ENCODE assay signal across 1 cellular context in the genomic region with DNA sequence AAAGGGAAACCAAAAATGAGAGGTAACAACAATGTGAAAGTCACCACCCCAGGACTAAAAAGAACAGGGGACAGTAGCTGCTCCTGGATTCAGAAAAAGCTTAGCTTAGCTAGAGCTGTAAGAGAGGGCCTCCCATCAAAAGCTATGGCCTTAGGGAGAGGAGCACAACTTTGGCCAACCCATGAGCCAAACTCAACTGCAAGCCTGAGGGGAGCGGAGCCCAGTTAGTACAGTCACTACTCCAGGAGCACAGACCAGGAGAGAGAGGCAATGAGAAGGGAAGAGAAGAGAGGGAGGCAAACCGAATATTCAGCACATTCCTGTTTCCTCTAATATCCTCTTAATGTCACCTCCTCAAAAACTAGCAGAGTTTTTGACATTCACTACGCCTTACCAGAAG.
TF ChIP-seq lines count a peak whose summit lies in the region.

No MANE protein-coding gene starts in this region.

TF ChIP-seq in WTC11, 78 proteins besides CTCF, POLR2A, EP300 and RAD21 (continued from another document):
- TF ChIP-seq, protein P1, sequence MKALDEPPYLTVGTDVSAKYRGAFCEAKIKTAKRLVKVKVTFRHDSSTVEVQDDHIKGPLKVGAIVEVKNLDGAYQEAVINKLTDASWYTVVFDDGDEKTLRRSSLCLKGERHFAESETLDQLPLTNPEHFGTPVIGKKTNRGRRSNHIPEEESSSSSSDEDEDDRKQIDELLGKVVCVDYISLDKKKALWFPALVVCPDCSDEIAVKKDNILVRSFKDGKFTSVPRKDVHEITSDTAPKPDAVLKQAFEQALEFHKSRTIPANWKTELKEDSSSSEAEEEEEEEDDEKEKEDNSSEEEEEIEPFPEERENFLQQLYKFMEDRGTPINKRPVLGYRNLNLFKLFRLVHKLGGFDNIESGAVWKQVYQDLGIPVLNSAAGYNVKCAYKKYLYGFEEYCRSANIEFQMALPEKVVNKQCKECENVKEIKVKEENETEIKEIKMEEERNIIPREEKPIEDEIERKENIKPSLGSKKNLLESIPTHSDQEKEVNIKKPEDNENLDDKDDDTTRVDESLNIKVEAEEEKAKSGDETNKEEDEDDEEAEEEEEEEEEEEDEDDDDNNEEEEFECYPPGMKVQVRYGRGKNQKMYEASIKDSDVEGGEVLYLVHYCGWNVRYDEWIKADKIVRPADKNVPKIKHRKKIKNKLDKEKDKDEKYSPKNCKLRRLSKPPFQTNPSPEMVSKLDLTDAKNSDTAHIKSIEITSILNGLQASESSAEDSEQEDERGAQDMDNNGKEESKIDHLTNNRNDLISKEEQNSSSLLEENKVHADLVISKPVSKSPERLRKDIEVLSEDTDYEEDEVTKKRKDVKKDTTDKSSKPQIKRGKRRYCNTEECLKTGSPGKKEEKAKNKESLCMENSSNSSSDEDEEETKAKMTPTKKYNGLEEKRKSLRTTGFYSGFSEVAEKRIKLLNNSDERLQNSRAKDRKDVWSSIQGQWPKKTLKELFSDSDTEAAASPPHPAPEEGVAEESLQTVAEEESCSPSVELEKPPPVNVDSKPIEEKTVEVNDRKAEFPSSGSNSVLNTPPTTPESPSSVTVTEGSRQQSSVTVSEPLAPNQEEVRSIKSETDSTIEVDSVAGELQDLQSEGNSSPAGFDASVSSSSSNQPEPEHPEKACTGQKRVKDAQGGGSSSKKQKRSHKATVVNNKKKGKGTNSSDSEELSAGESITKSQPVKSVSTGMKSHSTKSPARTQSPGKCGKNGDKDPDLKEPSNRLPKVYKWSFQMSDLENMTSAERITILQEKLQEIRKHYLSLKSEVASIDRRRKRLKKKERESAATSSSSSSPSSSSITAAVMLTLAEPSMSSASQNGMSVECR (CRISPR knock-in tag; IDR thresholded peaks at IDR 0.05; ENCODE audit: borderline replicate concordance), result no peak
- TF ChIP-seq, protein P2, sequence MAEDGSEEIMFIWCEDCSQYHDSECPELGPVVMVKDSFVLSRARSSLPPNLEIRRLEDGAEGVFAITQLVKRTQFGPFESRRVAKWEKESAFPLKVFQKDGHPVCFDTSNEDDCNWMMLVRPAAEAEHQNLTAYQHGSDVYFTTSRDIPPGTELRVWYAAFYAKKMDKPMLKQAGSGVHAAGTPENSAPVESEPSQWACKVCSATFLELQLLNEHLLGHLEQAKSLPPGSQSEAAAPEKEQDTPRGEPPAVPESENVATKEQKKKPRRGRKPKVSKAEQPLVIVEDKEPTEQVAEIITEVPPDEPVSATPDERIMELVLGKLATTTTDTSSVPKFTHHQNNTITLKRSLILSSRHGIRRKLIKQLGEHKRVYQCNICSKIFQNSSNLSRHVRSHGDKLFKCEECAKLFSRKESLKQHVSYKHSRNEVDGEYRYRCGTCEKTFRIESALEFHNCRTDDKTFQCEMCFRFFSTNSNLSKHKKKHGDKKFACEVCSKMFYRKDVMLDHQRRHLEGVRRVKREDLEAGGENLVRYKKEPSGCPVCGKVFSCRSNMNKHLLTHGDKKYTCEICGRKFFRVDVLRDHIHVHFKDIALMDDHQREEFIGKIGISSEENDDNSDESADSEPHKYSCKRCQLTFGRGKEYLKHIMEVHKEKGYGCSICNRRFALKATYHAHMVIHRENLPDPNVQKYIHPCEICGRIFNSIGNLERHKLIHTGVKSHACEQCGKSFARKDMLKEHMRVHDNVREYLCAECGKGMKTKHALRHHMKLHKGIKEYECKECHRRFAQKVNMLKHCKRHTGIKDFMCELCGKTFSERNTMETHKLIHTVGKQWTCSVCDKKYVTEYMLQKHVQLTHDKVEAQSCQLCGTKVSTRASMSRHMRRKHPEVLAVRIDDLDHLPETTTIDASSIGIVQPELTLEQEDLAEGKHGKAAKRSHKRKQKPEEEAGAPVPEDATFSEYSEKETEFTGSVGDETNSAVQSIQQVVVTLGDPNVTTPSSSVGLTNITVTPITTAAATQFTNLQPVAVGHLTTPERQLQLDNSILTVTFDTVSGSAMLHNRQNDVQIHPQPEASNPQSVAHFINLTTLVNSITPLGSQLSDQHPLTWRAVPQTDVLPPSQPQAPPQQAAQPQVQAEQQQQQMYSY (CRISPR knock-in tag; IDR thresholded peaks at IDR 0.05), result no peak
- TF ChIP-seq TCF7 (CRISPR knock-in tag; IDR thresholded peaks at IDR 0.05; ENCODE audit: low read depth) (no peak), ZBTB21 (CRISPR knock-in tag; IDR thresholded peaks at IDR 0.05; ENCODE audit: borderline replicate concordance) (no peak), ZBTB43 (CRISPR knock-in tag; IDR thresholded peaks at IDR 0.05) (no peak)
TF ChIP-seq in WTC11: peak in this region for 0.
